9 cellular contexts compared by ENCODE assay signal in the genomic region with DNA sequence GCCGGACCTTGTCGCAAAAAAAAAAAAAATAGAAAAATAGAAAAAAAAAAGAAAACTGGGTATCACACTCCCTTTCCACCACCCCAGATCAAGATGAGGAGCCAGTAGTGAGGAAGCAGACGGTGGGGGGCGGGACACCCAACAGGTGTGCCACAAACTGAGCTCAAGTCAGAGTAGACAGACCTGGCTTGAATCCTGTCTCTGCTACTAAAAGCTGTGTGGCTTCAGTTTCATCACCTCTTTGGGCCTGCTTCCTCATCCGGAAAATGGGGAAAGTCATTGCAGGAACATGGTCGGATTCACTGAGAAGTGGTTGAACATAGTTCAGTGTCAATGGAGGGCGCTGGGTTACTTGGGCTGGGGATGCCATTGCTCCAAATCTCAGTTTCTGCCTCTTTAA. TPM values are rescaled to one million over a fixed set of nuclear protein-coding genes. Genes with fewer than 3 reads are reported as not detected.
DNase-seq lines count a peak whose midpoint lies in the region; ATAC-seq and TF ChIP-seq lines count a peak whose summit lies in the region.
"Had no signal": no experiment of that assay in that cellular context is flagged by ENCODE, and none has a peak within 500 bp of the region (broad histone marks: within the 10 kb centered on the region; RNA-seq: fewer than 3 reads in every experiment).

No MANE protein-coding gene starts in this region.

- peak overlapping the region; percentile 79 to 96 (median 92) for H3K27ac ChIP-seq in esophagus squamous epithelium
- peak overlapping the region; percentile 91 to 98 (median 96) for H3K27ac ChIP-seq in tibial nerve

- no peak for ATAC-seq in GM18867 (IDR thresholded peaks at IDR 0.05; ENCODE audit: unreplicated experiment)
- no peak for ATAC-seq in GM19467 (IDR thresholded peaks at IDR 0.05; ENCODE audit: unreplicated experiment)
- no peak for ATAC-seq in GM18520 (IDR thresholded peaks at IDR 0.05; ENCODE audit: unreplicated experiment)

- peaks cover 7% of the 10 kb centered on the region for H3K27me3 Mint-ChIP-seq in nephron (ENCODE audit: low read depth)

- H3K4me3 ChIP-seq in esophagus squamous epithelium (peak overlapping the region; percentile 26 to 65 (median 52)), tibial nerve (peak overlapping the region in 3 of 4 donors; percentile 20 to 63 (median 58))

- H3K9me3 ChIP-seq in esophagus squamous epithelium, result peaks cover 0 to 5% (median 0%) of the 10 kb centered on the region in 3 donors
- no peaks in the 10 kb centered on the region for H3K9me3 ChIP-seq in tibial nerve

- H3K4me1 Mint-ChIP-seq in nephron, result peaks cover 55% of the 10 kb centered on the region
- H3K4me1 Mint-ChIP-seq: activated CD4-positive, alpha-beta T cell treated with anti-CD3 and anti-CD28 coated beads, Interleukin-2, amount 10 ng/mL, durations not matched to agents 24 days and 14 days had no signal

- intact Hi-C loops in esophagus squamous epithelium (cut with DNase I), result no loop called here

- H3K9me3 Mint-ChIP-seq in nephron, result no peaks in the 10 kb centered on the region
- H3K9me3 Mint-ChIP-seq: activated CD4-positive, alpha-beta T cell treated with anti-CD3 and anti-CD28 coated beads, Interleukin-2, amount 10 ng/mL, durations not matched to agents 24 days and 14 days had no signal

- peak overlapping the region; percentile 95 to 98 (median 97) for H3K27ac Mint-ChIP-seq in nephron
- H3K27ac Mint-ChIP-seq: activated CD4-positive, alpha-beta T cell treated with anti-CD3 and anti-CD28 coated beads, Interleukin-2, amount 10 ng/mL, durations not matched to agents 24 days and 14 days had no signal

- H3K4me3 Mint-ChIP-seq in nephron, result peak overlapping the region in 2 of 3 experiments; percentile 79 to 91
- H3K4me3 Mint-ChIP-seq: activated CD4-positive, alpha-beta T cell treated with anti-CD3 and anti-CD28 coated beads, Interleukin-2, amount 10 ng/mL, durations not matched to agents 24 days and 14 days had no signal

- H3K4me1 ChIP-seq in esophagus squamous epithelium, result peaks cover 43 to 91% (median 54%) of the 10 kb centered on the region in 3 donors
- peaks cover 6 to 84% (median 60%) of the 10 kb centered on the region in 4 donors for H3K4me1 ChIP-seq in tibial nerve

- 57 to 60% methylated on average over 6 to 7 of the region's 7 CpGs for WGBS in esophagus squamous epithelium, 2 donors
- WGBS in tibial nerve, 2 donors, result 69 to 75% methylated on average over 7 of the region's 7 CpGs

- TF ChIP-seq EP300 in tibial nerve (IDR thresholded peaks at IDR 0.05), result no peak

- TF ChIP-seq CTCF in esophagus squamous epithelium (IDR thresholded peaks at IDR 0.05), result no peak
- no peak for TF ChIP-seq CTCF in nephron (IDR thresholded peaks at IDR 0.05; ENCODE audit: unreplicated experiment in 3 of 3)
- no peak for TF ChIP-seq CTCF in tibial nerve (IDR thresholded peaks at IDR 0.05)

- no peak for TF ChIP-seq POLR2A in esophagus squamous epithelium (IDR thresholded peaks at IDR 0.05)
- TF ChIP-seq POLR2A in tibial nerve (IDR thresholded peaks at IDR 0.05), result no peak

- H3K27me3 ChIP-seq in esophagus squamous epithelium (peaks cover 0 to 21% (median 0%) of the 10 kb centered on the region in 4 donors), tibial nerve (peaks cover 0 to 7% of the 10 kb centered on the region in 2 donors)

- H3K36me3 ChIP-seq in esophagus squamous epithelium (peaks cover 0 to 15% (median 0%) of the 10 kb centered on the region in 3 donors), tibial nerve (peaks cover 0 to 13% (median 3%) of the 10 kb centered on the region in 3 donors)

- H3K36me3 Mint-ChIP-seq in nephron (ENCODE audit: low read depth), result peaks cover 12% of the 10 kb centered on the region

- DNase-seq in amniotic epithelial cell (ENCODE audit: low read depth), result peak; percentile 26
- no peak for DNase-seq in esophagus squamous epithelium (lab: John Stamatoyannopoulos, UW)
- DNase-seq in tibial nerve (ENCODE audit: low spot score in 2 of 2), result no peak
- DNase-seq: activated CD4-positive, alpha-beta T cell treated with anti-CD3 and anti-CD28 coated beads, Interleukin-2, amount 10 ng/mL, durations not matched to agents 24 days and 14 days; activated gamma-delta T cell treated with Interleukin-2 at 50 U/mL for 16 hours had no signal

RNA-seq across cellular contexts. Expression of a gene that starts 2.9 kb away (rescaled TPM):
- 10 to 100 TPM in 1 of 4 donors, 1 to 10 TPM in 3; 3.8 to 52.8 (median 6.2) TPM for total RNA-seq in esophagus squamous epithelium
- 100 to 1,000 TPM; 166 to 235 (median 209) TPM for total RNA-seq in tibial nerve
- total RNA-seq: activated CD4-positive, alpha-beta T cell treated with anti-CD3 and anti-CD28 coated beads, Interleukin-2, amount 10 ng/mL, durations not matched to agents 24 days and 14 days had no signal

RNA-seq across cellular contexts. Expression of a gene that starts 47.2 kb away (rescaled TPM):
- 10 to 100 TPM; 33.8 to 51.3 (median 43.2) TPM for total RNA-seq in esophagus squamous epithelium
- 100 to 1,000 TPM in 1 of 4 donors, 10 to 100 TPM in 3; 70.5 to 132 (median 88.8) TPM for total RNA-seq in tibial nerve
